Comparison of ENCODE assay signal across 19 cellular contexts in the genomic region with DNA sequence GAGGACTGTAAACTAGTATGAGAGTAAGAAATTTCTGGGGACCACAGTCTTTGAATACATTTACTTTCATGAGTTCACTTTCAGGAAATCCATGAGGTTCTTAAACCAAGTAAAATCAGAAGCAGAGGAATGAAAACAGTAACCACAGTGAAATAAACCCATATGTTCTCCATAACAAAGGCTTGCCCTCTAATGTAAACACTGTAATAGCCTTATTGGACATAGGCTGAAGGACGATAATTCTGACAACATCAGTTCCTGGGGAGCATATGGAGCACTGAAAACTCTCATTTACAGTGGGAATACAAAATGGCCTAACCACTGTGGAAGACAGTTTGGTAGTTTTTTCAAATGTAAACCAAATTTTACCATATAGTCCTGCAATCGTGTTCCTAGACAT.
A peak's percentile ranks its signal among the peaks of the same experiment; 100 is the strongest.
DNase-seq lines count a peak whose midpoint lies in the region; ATAC-seq and TF ChIP-seq lines count a peak whose summit lies in the region.
"Had no signal": no experiment of that assay in that cellular context is flagged by ENCODE, and none has a peak within 500 bp of the region (broad histone marks: within the 10 kb centered on the region; RNA-seq: fewer than 3 reads in every experiment).

No MANE protein-coding gene starts in this region.

- H3F3A ChIP-seq in SU-DHL-6 (ENCODE audit: insufficient read depth) (no peaks in the 10 kb centered on the region), neural progenitor cell (ENCODE audit: low read depth) (no peaks in the 10 kb centered on the region), GM23248 (ENCODE audit: insufficient read depth) (no peaks in the 10 kb centered on the region)

- no peaks in the 10 kb centered on the region for H3K27me3 ChIP-seq in SU-DHL-6 (ENCODE audit: low read length)
- no peaks in the 10 kb centered on the region for H3K27me3 ChIP-seq in neural progenitor cell
- H3K27me3 ChIP-seq in GM23248 (replicated peaks; ENCODE audit: insufficient read depth): no peaks in the 10 kb centered on the region
- no peaks in the 10 kb centered on the region for H3K27me3 ChIP-seq in hepatocyte
- H3K27me3 ChIP-seq: BLaER1 treated with 17β-estradiol and CSF1 and Interleukin-3, amounts not matched to agents 10 nM and 100 nM had no signal

- H3K9me3 Mint-ChIP-seq in neural progenitor cell: no peaks in the 10 kb centered on the region

- TF ChIP-seq CTCF in SU-DHL-6 (IDR thresholded peaks at IDR 0.05; ENCODE audit: insufficient read depth, low read length, poor library complexity, severe bottlenecking) (no peak), neural progenitor cell (IDR thresholded peaks at IDR 0.05) (no peak), hepatocyte (IDR thresholded peaks at IDR 0.05; ENCODE audit: poor library complexity) (no peak)

- H3K79me2 ChIP-seq in SU-DHL-6 (ENCODE audit: insufficient read depth, low read length): no peaks in the 10 kb centered on the region
- H3K79me2 ChIP-seq in neural progenitor cell (ENCODE audit: low read depth): no peaks in the 10 kb centered on the region
- no peaks in the 10 kb centered on the region for H3K79me2 ChIP-seq in GM23248 (ENCODE audit: insufficient read depth)
- no peaks in the 10 kb centered on the region for H3K79me2 ChIP-seq in hepatocyte

- no peaks in the 10 kb centered on the region for H3K4me1 Mint-ChIP-seq in neural progenitor cell
- H3K4me1 Mint-ChIP-seq: B cell had no signal

- no peak for ATAC-seq in HG02610 (IDR thresholded peaks at IDR 0.05; ENCODE audit: unreplicated experiment)
- ATAC-seq: CD8-positive, alpha-beta T cell; K562 had no signal

- H3K9ac ChIP-seq in SU-DHL-6 (ENCODE audit: low read length) (no peak overlapping the region), neural progenitor cell (no peak overlapping the region), GM23248 (no peak overlapping the region)
- H3K9ac ChIP-seq: BLaER1 treated with 17β-estradiol and CSF1 and Interleukin-3, amounts not matched to agents 10 nM and 100 nM had no signal

- peak overlapping the region; percentile 45 for H2AFZ ChIP-seq in SU-DHL-6 (ENCODE audit: low read depth, low read length, severe bottlenecking)
- H2AFZ ChIP-seq in neural progenitor cell (replicated peaks): peak overlapping the region; percentile 55
- no peak overlapping the region for H2AFZ ChIP-seq in GM23248
- no peak overlapping the region for H2AFZ ChIP-seq in hepatocyte

- 6 to 9% methylated on average over 2 of the region's 2 CpGs for WGBS in GM23248 (ENCODE audit: low coverage in 1 of 2, low lambda C conversion rate in 2 of 2, missing lambda C conversion rate in 2 of 2), 2 experiments
- WGBS in hepatocyte (ENCODE audit: low lambda C conversion rate, missing lambda C conversion rate): 65% methylated on average over 2 of the region's 2 CpGs

- in situ Hi-C loops in GM23248 (cut with MboI): no loop called here

- no peak overlapping the region for H3K27ac ChIP-seq in SU-DHL-6 (ENCODE audit: low read depth, low read length)
- no peak overlapping the region for H3K27ac ChIP-seq in neural progenitor cell
- no peak overlapping the region for H3K27ac ChIP-seq in GM23248
- H3K27ac ChIP-seq in hepatocyte: no peak overlapping the region
- H3K27ac ChIP-seq: BLaER1 treated with 17β-estradiol and CSF1 and Interleukin-3, amounts not matched to agents 10 nM and 100 nM had no signal

- H3K4me2 ChIP-seq in SU-DHL-6 (ENCODE audit: low read depth, low read length, poor library complexity, severe bottlenecking): peak overlapping the region; percentile 18
- H3K4me2 ChIP-seq in neural progenitor cell: no peak overlapping the region
- no peak overlapping the region for H3K4me2 ChIP-seq in GM23248 (ENCODE audit: unreplicated experiment)
- no peak overlapping the region for H3K4me2 ChIP-seq in hepatocyte
- H3K4me2 ChIP-seq: BLaER1 treated with 17β-estradiol and CSF1 and Interleukin-3, amounts not matched to agents 10 nM and 100 nM had no signal

- no peak overlapping the region for H3K4me3 ChIP-seq in SU-DHL-6 (ENCODE audit: insufficient read depth, low read length, poor library complexity, severe bottlenecking)
- H3K4me3 ChIP-seq in neural progenitor cell: no peak overlapping the region
- H3K4me3 ChIP-seq in GM23248: no peak overlapping the region
- no peak overlapping the region for H3K4me3 ChIP-seq in hepatocyte
- H3K4me3 ChIP-seq: BLaER1 treated with 17β-estradiol and CSF1 and Interleukin-3, amounts not matched to agents 10 nM and 100 nM; HAP-1; K562 had no signal

- H3K4me3 Mint-ChIP-seq in neural progenitor cell: no peak overlapping the region
- H3K4me3 Mint-ChIP-seq: B cell; CD8-positive, alpha-beta T cell had no signal

- H3K9me3 ChIP-seq in SU-DHL-6 (ENCODE audit: insufficient read depth, low read length) (no peaks in the 10 kb centered on the region), neural progenitor cell (ENCODE audit: low read depth) (no peaks in the 10 kb centered on the region), GM23248 (ENCODE audit: low read depth) (no peaks in the 10 kb centered on the region), hepatocyte (ENCODE audit: low read depth) (no peaks in the 10 kb centered on the region)
- H3K9me3 ChIP-seq: BLaER1 treated with 17β-estradiol and CSF1 and Interleukin-3, amounts not matched to agents 10 nM and 100 nM; HAP-1 had no signal

- no peak overlapping the region for H3K27ac Mint-ChIP-seq in neural progenitor cell
- H3K27ac Mint-ChIP-seq: B cell; CD8-positive, alpha-beta T cell had no signal

- DNase-seq in NCI-H748 (lab: John Stamatoyannopoulos, UW; ENCODE audit: unreplicated experiment): peak; percentile 17
- no peak for DNase-seq in NCI-H748 treated with DMSO at 0.1 percent for 48 hours (lab: John Stamatoyannopoulos, UW)
- peak; percentile 46 for DNase-seq in NCI-H82 treated with DMSO at 0.1 percent for 48 hours (lab: John Stamatoyannopoulos, UW; ENCODE audit: unreplicated experiment)
- DNase-seq in neural progenitor cell (ENCODE audit: low spot score): no peak
- DNase-seq in GM23248: no peak
- DNase-seq in hepatocyte (ENCODE audit: low spot score): no peak
- DNase-seq: 8988T; Calu3; CD8-positive, alpha-beta T cell; DMS 273 treated with DMSO at 0.1 percent for 48 hours; DMS79; GF-D8; IMR-90 had no signal

- H3K4me1 ChIP-seq in neural progenitor cell: no peaks in the 10 kb centered on the region
- no peaks in the 10 kb centered on the region for H3K4me1 ChIP-seq in GM23248 (ENCODE audit: insufficient read depth)
- no peaks in the 10 kb centered on the region for H3K4me1 ChIP-seq in hepatocyte (ENCODE audit: insufficient read depth)
- H3K4me1 ChIP-seq: BLaER1 treated with 17β-estradiol and CSF1 and Interleukin-3, amounts not matched to agents 10 nM and 100 nM had no signal

- H3K9me2 ChIP-seq in SU-DHL-6 (replicated peaks; ENCODE audit: insufficient read depth, low read length) (no peaks in the 10 kb centered on the region), GM23248 (ENCODE audit: insufficient read depth) (no peaks in the 10 kb centered on the region), hepatocyte (replicated peaks; ENCODE audit: insufficient read depth) (no peaks in the 10 kb centered on the region)

- no peaks in the 10 kb centered on the region for H4K20me1 ChIP-seq in SU-DHL-6 (ENCODE audit: low read depth, low read length)
- H4K20me1 ChIP-seq in neural progenitor cell (ENCODE audit: low read depth): no peaks in the 10 kb centered on the region
- H4K20me1 ChIP-seq in GM23248 (ENCODE audit: insufficient read depth): no peaks in the 10 kb centered on the region
- H4K20me1 ChIP-seq in hepatocyte (ENCODE audit: insufficient read depth, poor library complexity, severe bottlenecking): no peaks in the 10 kb centered on the region
- H4K20me1 ChIP-seq: BLaER1 treated with 17β-estradiol and CSF1 and Interleukin-3, amounts not matched to agents 10 nM and 100 nM had no signal

- peaks cover 2% of the 10 kb centered on the region for H3K27me3 Mint-ChIP-seq in neural progenitor cell (ENCODE audit: insufficient read depth, low read depth)
- H3K27me3 Mint-ChIP-seq: B cell had no signal

- H3K36me3 Mint-ChIP-seq in neural progenitor cell: no peaks in the 10 kb centered on the region
- H3K36me3 Mint-ChIP-seq: CD8-positive, alpha-beta T cell had no signal

- H3K36me3 ChIP-seq in SU-DHL-6 (ENCODE audit: low read length) (no peaks in the 10 kb centered on the region), neural progenitor cell (no peaks in the 10 kb centered on the region), GM23248 (ENCODE audit: low read depth) (no peaks in the 10 kb centered on the region), hepatocyte (replicated peaks; ENCODE audit: insufficient read depth, low read depth) (no peaks in the 10 kb centered on the region)
- H3K36me3 ChIP-seq: BLaER1 treated with 17β-estradiol and CSF1 and Interleukin-3, amounts not matched to agents 10 nM and 100 nM; HAP-1 had no signal

Comparison
In these comparisons a context has a peak if more than half of its experiments do, and no peak if none do; other contexts are left out.
1. DNase-seq: peak in NCI-H748 (single experiment) and NCI-H82 treated with DMSO at 0.1 percent for 48 hours (single experiment); none in NCI-H748 treated with DMSO at 0.1 percent for 48 hours (single experiment), neural progenitor cell (single experiment), GM23248 (single experiment) and hepatocyte (single experiment).
2. H2AFZ ChIP-seq: peak in SU-DHL-6 (single experiment) and neural progenitor cell (single experiment); none in GM23248 (single experiment) and hepatocyte (single experiment).